8 cellular contexts compared by ENCODE assay signal in genomic region chr13:26022538-26023292, GRCh38. TPM values are rescaled to one million over a fixed set of nuclear protein-coding genes. Genes with fewer than 3 reads are reported as not detected.
DNase-seq lines count a peak whose midpoint lies in the region; ATAC-seq and TF ChIP-seq lines count a peak whose summit lies in the region.

No MANE protein-coding gene starts in this region.

- no peak for TF ChIP-seq POLR2A in suprapubic skin (IDR thresholded peaks at IDR 0.05)

- H3K27me3 Mint-ChIP-seq in stimulated activated memory B cell treated with anti-CD40 and anti-IgM and Interleukin-4, amounts not matched to agents 10 μg/mL and 1 μg/mL and 100 μg/mL, for 72 hours = peaks cover 21% of the 10 kb centered on the region

- H3K36me3 ChIP-seq in suprapubic skin (no peaks in the 10 kb centered on the region), colonic mucosa (no peaks in the 10 kb centered on the region)

- H3K4me3 ChIP-seq in suprapubic skin (no peak overlapping the region), colonic mucosa (no peak overlapping the region)

- ATAC-seq in left cardiac atrium = peak; percentile 88 to 92
- no peak for ATAC-seq in stimulated activated memory B cell treated with anti-CD40 and anti-IgM and Interleukin-4, amounts not matched to agents 10 μg/mL and 1 μg/mL and 100 μg/mL, for 72 hours

- H3K36me3 Mint-ChIP-seq in stimulated activated memory B cell treated with anti-CD40 and anti-IgM and Interleukin-4, amounts not matched to agents 10 μg/mL and 1 μg/mL and 100 μg/mL, for 72 hours = no peaks in the 10 kb centered on the region

- DNase-seq in HK-2 (ENCODE audit: unreplicated experiment) (peak; percentile 86), SK-N-DZ (ENCODE audit: low spot score) (peak; percentile 84), left cardiac atrium (peak; percentile 84), suprapubic skin (ENCODE audit: low spot score in 2 of 2) (peak; percentile 74 to 88), NOMO-1 treated with dmso at 0.1 percent for 144 hours (lab: John Stamatoyannopoulos, UW; ENCODE audit: unreplicated experiment) (no peak), colonic mucosa (no peak)
- no peak for DNase-seq in activated CD4-positive, CD25-positive, alpha-beta regulatory T cell treated with anti-CD3 and anti-CD28 coated beads, Interleukin-2, amount 50 U/mL, for 72 hours

- no peaks in the 10 kb centered on the region for H3K4me1 Mint-ChIP-seq in stimulated activated memory B cell treated with anti-CD40 and anti-IgM and Interleukin-4, amounts not matched to agents 10 μg/mL and 1 μg/mL and 100 μg/mL, for 72 hours

- TF ChIP-seq CTCF in suprapubic skin (IDR thresholded peaks at IDR 0.05) = no peak
- TF ChIP-seq CTCF in colonic mucosa (IDR thresholded peaks at IDR 0.05) = no peak

- no peak for TF ChIP-seq EP300 in suprapubic skin (IDR thresholded peaks at IDR 0.05)

- no peak overlapping the region for H3K4me3 Mint-ChIP-seq in stimulated activated memory B cell treated with anti-CD40 and anti-IgM and Interleukin-4, amounts not matched to agents 10 μg/mL and 1 μg/mL and 100 μg/mL, for 72 hours

- no peaks in the 10 kb centered on the region for H3K9me3 Mint-ChIP-seq in stimulated activated memory B cell treated with anti-CD40 and anti-IgM and Interleukin-4, amounts not matched to agents 10 μg/mL and 1 μg/mL and 100 μg/mL, for 72 hours

- H3K27ac ChIP-seq in suprapubic skin (peak overlapping the region; percentile 10), colonic mucosa (no peak overlapping the region)

- WGBS in suprapubic skin = 38% methylated on average over 12 of the region's 13 CpGs

- H3K9me3 ChIP-seq in suprapubic skin (no peaks in the 10 kb centered on the region), colonic mucosa (no peaks in the 10 kb centered on the region)

- intact Hi-C loops in left cardiac atrium (cut with DNase I) (no loop called here), colonic mucosa (cut with DNase I) (no loop called here)

- H3K27ac Mint-ChIP-seq in stimulated activated memory B cell treated with anti-CD40 and anti-IgM and Interleukin-4, amounts not matched to agents 10 μg/mL and 1 μg/mL and 100 μg/mL, for 72 hours = no peak overlapping the region

- no peak overlapping the region for H3K9ac ChIP-seq in colonic mucosa (ENCODE audit: low read depth in 2 of 2, low read length in 2 of 2)

- H3K4me1 ChIP-seq in suprapubic skin (peaks cover 27% of the 10 kb centered on the region), colonic mucosa (no peaks in the 10 kb centered on the region)

- H3K27me3 ChIP-seq in suprapubic skin (no peaks in the 10 kb centered on the region), colonic mucosa (no peaks in the 10 kb centered on the region)

RNA-seq across cellular contexts. Expression of gene SHISA2, which starts 29.1 kb away (rescaled TPM):
- polyA plus RNA-seq in SK-N-DZ (2014; cell fraction: cytosol; rRNA removed) = 6.9 and 11.4 TPM in 2 replicates
- 4.1 and 6.1 TPM in 2 replicates for polyA plus RNA-seq in SK-N-DZ (2014; cell fraction: nucleus; rRNA removed)
- total RNA-seq in left cardiac atrium (under 1 TPM; 0.15 to 0.65 TPM), suprapubic skin (1 to 10 TPM; 1.6 to 8.9 (median 2.4) TPM), colonic mucosa (under 1 TPM; 0.20 to 0.24 TPM)

Comparison
In these comparisons a context has a peak if more than half of its experiments do, and no peak if none do; other contexts are left out.
1. DNase-seq: peak in HK-2 (single experiment), SK-N-DZ (single experiment), left cardiac atrium (single experiment) and suprapubic skin (2 of 2); none in NOMO-1 treated with dmso at 0.1 percent for 144 hours (single experiment), activated CD4-positive, CD25-positive, alpha-beta regulatory T cell treated with anti-CD3 and anti-CD28 coated beads, Interleukin-2, amount 50 U/mL, for 72 hours (single experiment) and colonic mucosa (single experiment).